9 cellular contexts compared by ENCODE assay signal in genomic region chr7:28626629-28627262, GRCh38.
DNase-seq lines count a peak whose midpoint lies in the region; TF ChIP-seq lines count a peak whose summit lies in the region.
"Had no signal": no experiment of that assay in that cellular context is flagged by ENCODE, and none has a peak within 500 bp of the region (broad histone marks: within the 10 kb centered on the region; RNA-seq: fewer than 3 reads in every experiment).

No MANE protein-coding gene starts in this region.

- POLR2A ChIA-PET in PC-9 (lab: Charles Lee; ENCODE audit: unreplicated experiment): no interaction called here

- intact Hi-C loops in PC-9 (cut with micrococcal nuclease; ENCODE audit: unreplicated experiment): loop anchor here (1.0 to 10.0 kb wide), 4 partner anchors 122 to 329 kb away; no protein-coding TSS in a partner anchor

- H3F3A ChIP-seq in PC-9 (ENCODE audit: insufficient read depth, low read depth): peaks cover 3% of the 10 kb centered on the region; the same call in 1 of the 2 replicates

- no peak overlapping the region for H3K27ac ChIP-seq in PC-9
- H3K27ac ChIP-seq: BLaER1 had no signal

- peak; percentile 7 for DNase-seq in NCI-H1694 (lab: John Stamatoyannopoulos, UW)
- DNase-seq in NCI-H1694 treated with DMSO at 0.1 percent for 48 hours (lab: John Stamatoyannopoulos, UW): no peak
- DNase-seq in HFFc6: peak; percentile 15
- peak in 1 of 2 experiments; percentile 27 for DNase-seq in PC-9
- peak; percentile 51 for DNase-seq in endothelial cell (ENCODE audit: low spot score)
- DNase-seq in osteocyte (ENCODE audit: extremely low spot score, unreplicated experiment): no peak
- DNase-seq in NCI-H1048 (lab: John Stamatoyannopoulos, UW): no peak
- DNase-seq in NK-92 treated with Interleukin-12 subunit alpha and Interleukin-12 subunit beta, amount 100 ng/mL, for 24 hours (lab: John Stamatoyannopoulos, UW): no peak

- peak; percentile 78 for TF ChIP-seq CTCF in HFFc6 (IDR thresholded peaks at IDR 0.05)
- TF ChIP-seq CTCF in PC-9 (conservative IDR thresholded peaks at IDR 0.05): peak; percentile 92
- peak; percentile 77 for TF ChIP-seq CTCF in endothelial cell (IDR thresholded peaks at IDR 0.05; ENCODE audit: unreplicated experiment)
- peak; percentile 70 for TF ChIP-seq CTCF in osteocyte (IDR thresholded peaks at IDR 0.05)

- no peaks in the 10 kb centered on the region for H3K79me2 ChIP-seq in PC-9 (ENCODE audit: low read depth)

- no peak overlapping the region for H3K4me3 Mint-ChIP-seq in HFFc6
- H3K4me3 Mint-ChIP-seq in endothelial cell (ENCODE audit: unreplicated experiment): no peak overlapping the region
- H3K4me3 Mint-ChIP-seq in osteocyte (ENCODE audit: unreplicated experiment): no peak overlapping the region

- no peaks in the 10 kb centered on the region for H3K27me3 ChIP-seq in PC-9 (ENCODE audit: insufficient read depth, low read depth)
- H3K27me3 ChIP-seq: BLaER1 had no signal

- no peaks in the 10 kb centered on the region for H4K20me1 ChIP-seq in PC-9 (ENCODE audit: insufficient read depth)
- H4K20me1 ChIP-seq: BLaER1 had no signal

- CTCF ChIA-PET in PC-9 (lab: Charles Lee): interaction anchor here (0.9 kb wide), 1 partner anchor 15 kb away, joined by 4 read pairs; no protein-coding TSS in a partner anchor

- H3K27me3 Mint-ChIP-seq in HFFc6 (ENCODE audit: insufficient read depth) (no peaks in the 10 kb centered on the region), endothelial cell (ENCODE audit: unreplicated experiment) (no peaks in the 10 kb centered on the region), osteocyte (ENCODE audit: unreplicated experiment) (no peaks in the 10 kb centered on the region)

- BruUV-seq in PC-9 (replicated peaks; lab: Mats Ljungman, UMichigan): no TSS peak

- peaks cover 19% of the 10 kb centered on the region; the same call in 1 of the 2 replicates for H3K4me1 Mint-ChIP-seq in HFFc6 (ENCODE audit: low read depth)
- H3K4me1 Mint-ChIP-seq in endothelial cell (ENCODE audit: unreplicated experiment): peaks cover 19% of the 10 kb centered on the region
- peaks cover 39% of the 10 kb centered on the region for H3K4me1 Mint-ChIP-seq in osteocyte (ENCODE audit: unreplicated experiment)

- H3K9me3 Mint-ChIP-seq in HFFc6 (no peaks in the 10 kb centered on the region; the same call in 1 of the 2 replicates), endothelial cell (ENCODE audit: unreplicated experiment) (no peaks in the 10 kb centered on the region), osteocyte (ENCODE audit: unreplicated experiment) (no peaks in the 10 kb centered on the region)

- no peak overlapping the region for H3K27ac Mint-ChIP-seq in HFFc6
- no peak overlapping the region for H3K27ac Mint-ChIP-seq in endothelial cell (ENCODE audit: unreplicated experiment)
- no peak overlapping the region for H3K27ac Mint-ChIP-seq in osteocyte (ENCODE audit: unreplicated experiment)

- no peaks in the 10 kb centered on the region for H3K9me3 ChIP-seq in PC-9 (ENCODE audit: insufficient read depth, low read depth)
- H3K9me3 ChIP-seq: BLaER1 had no signal

- H3K4me2 ChIP-seq in PC-9: no peak overlapping the region
- H3K4me2 ChIP-seq: BLaER1 had no signal

- no peak overlapping the region for H2AFZ ChIP-seq in PC-9

- H3K36me3 Mint-ChIP-seq in HFFc6 (ENCODE audit: low read depth): no peaks in the 10 kb centered on the region; the same call in 1 of the 2 replicates
- no peaks in the 10 kb centered on the region for H3K36me3 Mint-ChIP-seq in endothelial cell (ENCODE audit: low read depth, unreplicated experiment)
- H3K36me3 Mint-ChIP-seq in osteocyte (ENCODE audit: unreplicated experiment): no peaks in the 10 kb centered on the region

- H3K4me1 ChIP-seq in PC-9 (replicated peaks; ENCODE audit: insufficient read depth): peaks cover 21% of the 10 kb centered on the region

- H3K4me3 ChIP-seq in PC-9: no peak overlapping the region
- H3K4me3 ChIP-seq: BLaER1 had no signal

- H3K9me2 ChIP-seq in PC-9 (ENCODE audit: insufficient read depth): no peaks in the 10 kb centered on the region

- H3K36me3 ChIP-seq in PC-9 (ENCODE audit: low read depth): no peaks in the 10 kb centered on the region
- H3K36me3 ChIP-seq: BLaER1 had no signal

Comparison
In these comparisons a context has a peak if more than half of its experiments do, and no peak if none do; other contexts are left out.
1. DNase-seq: peak in NCI-H1694 (single experiment), HFFc6 (single experiment) and endothelial cell (single experiment); none in NCI-H1694 treated with DMSO at 0.1 percent for 48 hours (single experiment), osteocyte (single experiment), NCI-H1048 (single experiment) and NK-92 treated with Interleukin-12 subunit alpha and Interleukin-12 subunit beta, amount 100 ng/mL, for 24 hours (single experiment).
2. Peak in every context shown above with its lines, with median percentiles within 50 percentile points of each other: CTCF ChIP-seq.